Comparison of ENCODE assay signal across 1 cellular context in the genomic region with DNA sequence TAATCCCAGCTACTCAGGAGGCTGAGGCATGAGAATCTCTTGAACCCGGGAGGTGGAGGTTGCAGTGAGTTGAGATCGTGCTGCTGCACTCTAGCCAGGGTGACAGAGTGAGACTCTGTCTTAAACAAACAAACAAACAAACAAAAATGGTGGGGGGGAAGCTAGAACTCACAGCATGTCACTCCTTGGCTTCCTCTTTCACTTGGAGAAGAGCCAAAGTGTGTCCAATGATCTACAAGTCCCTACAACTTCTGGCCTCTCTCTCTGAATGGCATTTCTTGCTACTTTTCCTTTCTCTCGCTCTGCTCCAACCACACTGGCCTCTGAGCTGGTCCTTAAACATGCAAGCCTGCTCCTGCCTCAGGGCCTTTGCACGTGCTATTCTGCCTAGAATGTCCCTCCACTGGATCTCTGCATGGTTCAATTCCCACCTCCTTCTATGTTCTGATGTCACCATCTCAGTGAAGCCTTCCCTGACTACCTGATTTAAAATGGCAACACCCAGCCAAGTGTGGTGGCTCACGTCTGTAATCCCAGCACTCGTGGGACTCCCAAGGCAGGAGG.
A peak's percentile ranks its signal among the peaks of the same experiment; 100 is the strongest.
TF ChIP-seq lines count a peak whose summit lies in the region.

No MANE protein-coding gene starts in this region.

TF ChIP-seq in HepG2, 621 proteins besides CTCF, POLR2A, EP300 and RAD21 (continued from another document):
- TF ChIP-seq, protein P1, sequence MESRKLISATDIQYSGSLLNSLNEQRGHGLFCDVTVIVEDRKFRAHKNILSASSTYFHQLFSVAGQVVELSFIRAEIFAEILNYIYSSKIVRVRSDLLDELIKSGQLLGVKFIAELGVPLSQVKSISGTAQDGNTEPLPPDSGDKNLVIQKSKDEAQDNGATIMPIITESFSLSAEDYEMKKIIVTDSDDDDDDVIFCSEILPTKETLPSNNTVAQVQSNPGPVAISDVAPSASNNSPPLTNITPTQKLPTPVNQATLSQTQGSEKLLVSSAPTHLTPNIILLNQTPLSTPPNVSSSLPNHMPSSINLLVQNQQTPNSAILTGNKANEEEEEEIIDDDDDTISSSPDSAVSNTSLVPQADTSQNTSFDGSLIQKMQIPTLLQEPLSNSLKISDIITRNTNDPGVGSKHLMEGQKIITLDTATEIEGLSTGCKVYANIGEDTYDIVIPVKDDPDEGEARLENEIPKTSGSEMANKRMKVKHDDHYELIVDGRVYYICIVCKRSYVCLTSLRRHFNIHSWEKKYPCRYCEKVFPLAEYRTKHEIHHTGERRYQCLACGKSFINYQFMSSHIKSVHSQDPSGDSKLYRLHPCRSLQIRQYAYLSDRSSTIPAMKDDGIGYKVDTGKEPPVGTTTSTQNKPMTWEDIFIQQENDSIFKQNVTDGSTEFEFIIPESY (CRISPR knock-in tag; IDR thresholded peaks at IDR 0.05) = 0 out of 2 replicates have a peak, but pooled peaks have one; percentile 0
- TF ChIP-seq ZMYM3 (CRISPR knock-in tag; IDR thresholded peaks at IDR 0.05) (peak; percentile 87), KDM1A (CRISPR knock-in tag; IDR thresholded peaks at IDR 0.05) (peak; percentile 50; the same call in 1 of the 2 replicates), ZSCAN31 (CRISPR knock-in tag; IDR thresholded peaks at IDR 0.05; ENCODE audit: low read depth) (no peak), HNRNPL (IDR thresholded peaks at IDR 0.05; ENCODE audit: low read depth, low read length) (no peak), ZNF44 (CRISPR knock-in tag; IDR thresholded peaks at IDR 0.05) (no peak), ZNF776 (CRISPR knock-in tag; IDR thresholded peaks at IDR 0.05) (0 out of 2 replicates have a peak, but pooled peaks have one; percentile 42), ZNF605 (CRISPR knock-in tag; IDR thresholded peaks at IDR 0.05) (0 out of 2 replicates have a peak, but pooled peaks have one; percentile 32), ZNF615 (CRISPR knock-in tag; IDR thresholded peaks at IDR 0.05; ENCODE audit: borderline replicate concordance) (0 out of 2 replicates have a peak, but pooled peaks have one; percentile 33), HDAC2 (CRISPR knock-in tag; IDR thresholded peaks at IDR 0.05) (no peak), RFX5 (IDR thresholded peaks at IDR 0.05; ENCODE audit: low read depth, low read length) (no peak)
- TF ChIP-seq, protein P2, sequence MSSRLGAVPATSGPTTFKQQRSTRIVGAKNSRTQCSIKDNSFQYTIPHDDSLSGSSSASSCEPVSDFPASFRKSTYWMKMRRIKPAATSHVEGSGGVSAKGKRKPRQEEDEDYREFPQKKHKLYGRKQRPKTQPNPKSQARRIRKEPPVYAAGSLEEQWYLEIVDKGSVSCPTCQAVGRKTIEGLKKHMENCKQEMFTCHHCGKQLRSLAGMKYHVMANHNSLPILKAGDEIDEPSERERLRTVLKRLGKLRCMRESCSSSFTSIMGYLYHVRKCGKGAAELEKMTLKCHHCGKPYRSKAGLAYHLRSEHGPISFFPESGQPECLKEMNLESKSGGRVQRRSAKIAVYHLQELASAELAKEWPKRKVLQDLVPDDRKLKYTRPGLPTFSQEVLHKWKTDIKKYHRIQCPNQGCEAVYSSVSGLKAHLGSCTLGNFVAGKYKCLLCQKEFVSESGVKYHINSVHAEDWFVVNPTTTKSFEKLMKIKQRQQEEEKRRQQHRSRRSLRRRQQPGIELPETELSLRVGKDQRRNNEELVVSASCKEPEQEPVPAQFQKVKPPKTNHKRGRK (CRISPR knock-in tag; IDR thresholded peaks at IDR 0.05) = 0 out of 2 replicates have a peak, but pooled peaks have one; percentile 43
- TF ChIP-seq, protein P3, sequence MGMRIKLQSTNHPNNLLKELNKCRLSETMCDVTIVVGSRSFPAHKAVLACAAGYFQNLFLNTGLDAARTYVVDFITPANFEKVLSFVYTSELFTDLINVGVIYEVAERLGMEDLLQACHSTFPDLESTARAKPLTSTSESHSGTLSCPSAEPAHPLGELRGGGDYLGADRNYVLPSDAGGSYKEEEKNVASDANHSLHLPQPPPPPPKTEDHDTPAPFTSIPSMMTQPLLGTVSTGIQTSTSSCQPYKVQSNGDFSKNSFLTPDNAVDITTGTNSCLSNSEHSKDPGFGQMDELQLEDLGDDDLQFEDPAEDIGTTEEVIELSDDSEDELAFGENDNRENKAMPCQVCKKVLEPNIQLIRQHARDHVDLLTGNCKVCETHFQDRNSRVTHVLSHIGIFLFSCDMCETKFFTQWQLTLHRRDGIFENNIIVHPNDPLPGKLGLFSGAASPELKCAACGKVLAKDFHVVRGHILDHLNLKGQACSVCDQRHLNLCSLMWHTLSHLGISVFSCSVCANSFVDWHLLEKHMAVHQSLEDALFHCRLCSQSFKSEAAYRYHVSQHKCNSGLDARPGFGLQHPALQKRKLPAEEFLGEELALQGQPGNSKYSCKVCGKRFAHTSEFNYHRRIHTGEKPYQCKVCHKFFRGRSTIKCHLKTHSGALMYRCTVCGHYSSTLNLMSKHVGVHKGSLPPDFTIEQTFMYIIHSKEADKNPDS (CRISPR knock-in tag; IDR thresholded peaks at IDR 0.05) = no peak
- TF ChIP-seq, protein P4, sequence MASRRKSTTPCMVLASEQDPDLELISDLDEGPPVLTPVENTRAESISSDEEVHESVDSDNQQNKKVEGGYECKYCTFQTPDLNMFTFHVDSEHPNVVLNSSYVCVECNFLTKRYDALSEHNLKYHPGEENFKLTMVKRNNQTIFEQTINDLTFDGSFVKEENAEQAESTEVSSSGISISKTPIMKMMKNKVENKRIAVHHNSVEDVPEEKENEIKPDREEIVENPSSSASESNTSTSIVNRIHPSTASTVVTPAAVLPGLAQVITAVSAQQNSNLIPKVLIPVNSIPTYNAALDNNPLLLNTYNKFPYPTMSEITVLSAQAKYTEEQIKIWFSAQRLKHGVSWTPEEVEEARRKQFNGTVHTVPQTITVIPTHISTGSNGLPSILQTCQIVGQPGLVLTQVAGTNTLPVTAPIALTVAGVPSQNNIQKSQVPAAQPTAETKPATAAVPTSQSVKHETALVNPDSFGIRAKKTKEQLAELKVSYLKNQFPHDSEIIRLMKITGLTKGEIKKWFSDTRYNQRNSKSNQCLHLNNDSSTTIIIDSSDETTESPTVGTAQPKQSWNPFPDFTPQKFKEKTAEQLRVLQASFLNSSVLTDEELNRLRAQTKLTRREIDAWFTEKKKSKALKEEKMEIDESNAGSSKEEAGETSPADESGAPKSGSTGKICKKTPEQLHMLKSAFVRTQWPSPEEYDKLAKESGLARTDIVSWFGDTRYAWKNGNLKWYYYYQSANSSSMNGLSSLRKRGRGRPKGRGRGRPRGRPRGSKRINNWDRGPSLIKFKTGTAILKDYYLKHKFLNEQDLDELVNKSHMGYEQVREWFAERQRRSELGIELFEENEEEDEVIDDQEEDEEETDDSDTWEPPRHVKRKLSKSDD (CRISPR knock-in tag; IDR thresholded peaks at IDR 0.05; ENCODE audit: low read depth) = no peak
TF ChIP-seq in HepG2: peak in this region for 10.
